Comparison of ENCODE assay signal across 9 cellular contexts in the genomic region with DNA sequence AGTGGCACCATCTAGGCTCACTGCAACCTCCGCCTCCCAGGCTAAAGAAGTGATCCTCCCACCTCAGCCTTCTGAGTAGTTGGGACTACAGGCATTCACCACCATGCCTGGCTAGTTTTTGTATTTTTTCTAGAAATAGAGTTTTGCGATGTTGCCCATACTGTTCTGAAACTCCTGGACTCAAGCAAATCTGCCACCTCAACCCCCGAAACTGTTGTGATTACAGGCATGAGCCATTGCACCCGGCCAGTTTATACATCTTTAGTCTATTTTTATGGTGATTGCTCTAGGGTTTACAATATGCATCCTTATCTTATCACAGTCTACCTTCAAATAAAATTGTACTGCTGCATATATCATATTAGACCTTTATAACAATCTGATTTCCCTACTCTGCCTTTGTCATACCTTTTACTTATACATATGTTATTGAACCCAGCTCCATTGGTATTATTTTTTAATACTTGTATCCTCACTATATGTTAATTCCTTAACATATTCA. TPM values are rescaled to one million over a fixed set of nuclear protein-coding genes. Genes with fewer than 3 reads are reported as not detected.
"Had no signal": no experiment of that assay in that cellular context is flagged by ENCODE, and none has a peak within 500 bp of the region (broad histone marks: within the 10 kb centered on the region; RNA-seq: fewer than 3 reads in every experiment).

No MANE protein-coding gene starts in this region.

- H3K9me3 ChIP-seq: HAP-1 had no signal

- H3K9ac ChIP-seq: GM23248 had no signal

- H3K4me3 ChIP-seq: GM23248, HAP-1, K562 had no signal

- DNase-seq: GM23248, GOT3, H7, HFFc6, IMR-90, KG1 had no signal

- ATAC-seq: HCT116, K562 had no signal

- H3K36me3 ChIP-seq: HAP-1 had no signal

- H2AFZ ChIP-seq: GM23248 had no signal

- H3K27ac ChIP-seq: GM23248 had no signal

RNA-seq across cellular contexts. Expression of a gene that starts 56.9 kb away (rescaled TPM):
- total RNA-seq: GM23248, IMR-90, K562 had no signal
